In the genomic region with DNA sequence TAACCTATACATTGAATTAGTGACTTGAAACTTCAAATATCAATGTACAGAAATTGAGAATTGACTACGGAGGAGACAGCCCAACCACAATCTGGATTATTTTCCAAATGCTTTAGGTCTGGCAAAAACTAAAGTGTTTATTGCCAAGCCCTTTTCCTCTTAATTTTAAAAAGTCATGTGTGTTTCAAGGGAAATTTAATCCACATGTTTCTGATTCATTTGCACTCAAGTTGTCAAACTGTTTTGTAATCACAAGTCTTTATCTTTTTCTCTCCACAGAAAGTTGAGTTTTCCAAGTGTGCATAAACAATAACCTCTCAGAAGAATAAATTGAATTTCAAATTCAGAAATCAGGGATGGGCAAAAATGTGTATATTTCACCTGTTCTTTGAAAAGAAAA, we compare ENCODE assay signal across 8 cellular contexts.
"Had no signal": no experiment of that assay in that cellular context is flagged by ENCODE, and none has a peak within 500 bp of the region (broad histone marks: within the 10 kb centered on the region; RNA-seq: fewer than 3 reads in every experiment).

No MANE protein-coding gene starts in this region.

- H2AFZ ChIP-seq: GM23338 had no signal

- H3K4me3 ChIP-seq: GM23338, HAP-1, K562 had no signal

- H3K4me1 Mint-ChIP-seq: GM23338 had no signal

- DNase-seq: H7, HFFc6, IMR-90, KG1 had no signal

- ATAC-seq: GM23338, HCT116, K562 had no signal

- H3K4me3 Mint-ChIP-seq: GM23338, HFFc6 had no signal

- H3K36me3 ChIP-seq: HAP-1 had no signal

- H3K4me2 ChIP-seq: GM23338 had no signal

- H3K27ac Mint-ChIP-seq: GM23338, HFFc6 had no signal

- H3K9me3 Mint-ChIP-seq: GM23338, HFFc6 had no signal

- H3K9me3 ChIP-seq: HAP-1 had no signal

- H3K4me1 ChIP-seq: HAP-1 had no signal
